ENCODE assay signal across 2 cellular contexts in the genomic region with DNA sequence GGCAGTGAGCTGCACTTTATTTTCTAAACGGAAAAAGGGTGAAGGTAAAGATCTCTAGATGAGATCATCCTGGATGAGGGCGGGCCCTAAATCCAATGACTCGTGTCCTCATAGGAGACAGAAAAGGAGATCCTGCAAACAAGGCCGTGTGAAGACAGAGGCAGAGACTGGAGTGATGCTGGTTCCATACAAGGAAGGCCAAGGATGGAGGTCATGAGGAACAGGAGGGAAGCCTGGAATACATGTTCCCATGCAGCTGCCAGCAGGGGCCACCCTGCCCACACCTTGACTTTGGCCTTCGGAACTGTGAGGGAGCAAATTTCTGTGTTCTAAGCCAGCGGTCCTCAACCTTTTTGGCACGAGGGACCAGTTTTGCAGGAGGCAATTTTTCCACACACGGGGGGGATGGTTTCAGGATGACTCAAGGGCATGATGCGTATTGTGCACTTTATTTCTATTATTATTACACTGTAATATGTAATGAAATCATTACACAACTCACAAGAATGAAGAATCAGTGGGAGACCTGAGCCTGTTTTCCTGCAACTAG.
TF ChIP-seq lines count a peak whose summit lies in the region.

No MANE protein-coding gene starts in this region.

TF ChIP-seq in IMR-90, 13 proteins besides CTCF, POLR2A, EP300 and RAD21:
- TF ChIP-seq MXI1 (IDR thresholded peaks at IDR 0.05; ENCODE audit: borderline replicate concordance, low read depth, low read length) (no peak), CEBPB (IDR thresholded peaks at IDR 0.05; ENCODE audit: low read depth, low read length) (peak; percentile 74)

TF ChIP-seq in K562, 482 proteins besides CTCF, POLR2A, EP300 and RAD21:
- no peak for TF ChIP-seq ZNF436 (CRISPR knock-in tag; IDR thresholded peaks at IDR 0.05)
- TF ChIP-seq NR2C1 (IDR thresholded peaks at IDR 0.05) = no peak
- no peak for TF ChIP-seq NR2C1 (tag; IDR thresholded peaks at IDR 0.05)
- peak; percentile 17; the same call in 1 of the 2 replicates for TF ChIP-seq L3MBTL2 (IDR thresholded peaks at IDR 0.05)
- 0 out of 2 replicates have a peak, but pooled peaks have one; percentile 26 for TF ChIP-seq ARID2 (IDR thresholded peaks at IDR 0.05)
- no peak for TF ChIP-seq ZNF551 (CRISPR knock-in tag; IDR thresholded peaks at IDR 0.05)
- no peak for TF ChIP-seq CREBBP (IDR thresholded peaks at IDR 0.05; ENCODE audit: low read depth, low read length)
- no peak for TF ChIP-seq MTA2 (IDR thresholded peaks at IDR 0.05; ENCODE audit: low read depth)
- peak; percentile 60; the same call in 1 of the 2 replicates for TF ChIP-seq STAG1 (CRISPR knock-in tag; IDR thresholded peaks at IDR 0.05; ENCODE audit: borderline replicate concordance)
- TF ChIP-seq PHF21A (IDR thresholded peaks at IDR 0.05; ENCODE audit: borderline replicate concordance, low read depth) = no peak
- no peak for TF ChIP-seq ID3 (CRISPR knock-in tag; IDR thresholded peaks at IDR 0.05)
- no peak for TF ChIP-seq ID3 (tag; IDR thresholded peaks at IDR 0.05)
- peak; percentile 40; the same call in 1 of the 2 replicates for TF ChIP-seq SMC3 (conservative IDR thresholded peaks at IDR 0.05; ENCODE audit: insufficient read depth, low read depth, low read length)
- 0 out of 2 replicates have a peak, but pooled peaks have one; percentile 20 for TF ChIP-seq JUND (IDR thresholded peaks at IDR 0.05; ENCODE audit: borderline replicate concordance, low read depth, low read length)
- no peak for TF ChIP-seq JUND (tag; IDR thresholded peaks at IDR 0.05; ENCODE audit: borderline replicate concordance, low read depth, low read length)
- no peak for TF ChIP-seq NCOA4 (IDR thresholded peaks at IDR 0.05; ENCODE audit: partially characterized antibody)
- no peak for TF ChIP-seq TGIF2 (CRISPR knock-in tag; IDR thresholded peaks at IDR 0.05)
- no peak for TF ChIP-seq TAF1 (IDR thresholded peaks at IDR 0.05; ENCODE audit: control insufficient read depth, extremely low read depth, insufficient read depth, low read length, severe bottlenecking)
- TF ChIP-seq, protein P1, sequence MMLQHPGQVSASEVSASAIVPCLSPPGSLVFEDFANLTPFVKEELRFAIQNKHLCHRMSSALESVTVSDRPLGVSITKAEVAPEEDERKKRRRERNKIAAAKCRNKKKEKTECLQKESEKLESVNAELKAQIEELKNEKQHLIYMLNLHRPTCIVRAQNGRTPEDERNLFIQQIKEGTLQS (IDR thresholded peaks at IDR 0.05) = 0 out of 2 replicates have a peak, but pooled peaks have one; percentile 15
- TF ChIP-seq, protein P1 (CRISPR knock-in tag; conservative IDR thresholded peaks at IDR 0.05) = no peak
- no peak for TF ChIP-seq NCOR1 (IDR thresholded peaks at IDR 0.05)
